Comparison of ENCODE assay signal across 18 cellular contexts in genomic region chr5:57231607-57232006, GRCh38. TPM values are rescaled to one million over a fixed set of nuclear protein-coding genes. Genes with fewer than 3 reads are reported as not detected.
DNase-seq lines count a peak whose midpoint lies in the region; ATAC-seq and TF ChIP-seq lines count a peak whose summit lies in the region.
"Had no signal": no experiment of that assay in that cellular context is flagged by ENCODE, and none has a peak within 500 bp of the region (broad histone marks: within the 10 kb centered on the region; RNA-seq: fewer than 3 reads in every experiment).

No MANE protein-coding gene starts in this region.

- no peak for DNase-seq in activated CD4-positive, CD25-positive, alpha-beta regulatory T cell (lab: John Stamatoyannopoulos, UW)
- no peak for DNase-seq in activated naive CD4-positive, alpha-beta T cell treated with anti-CD3 and anti-CD28 coated beads, Interleukin-2, amount 50 U/mL, for 72 hours (ENCODE audit: low spot score in 2 of 2)
- DNase-seq in fibroblast of the aortic adventitia (ENCODE audit: low read depth) (peak; percentile 87), NCI-H146 treated with DMSO at 0.1 percent for 48 hours (lab: John Stamatoyannopoulos, UW; ENCODE audit: unreplicated experiment) (no peak), NCI-H1105 (lab: John Stamatoyannopoulos, UW) (no peak), NCI-H526 (lab: John Stamatoyannopoulos, UW) (no peak)
- DNase-seq: activated gamma-delta T cell; CD8-positive, alpha-beta memory T cell; cerebellar nuclear complex; GM23248; hippocampal formation; NCI-H1930; NCI-H526 treated with DMSO at 0.1 percent for 48 hours; PC-3 had no signal

- H3K9me3 Mint-ChIP-seq in activated naive CD4-positive, alpha-beta T cell treated with anti-CD3 and anti-CD28 coated beads, Interleukin-2, amount 50 U/mL, for 72 hours = no peaks in the 10 kb centered on the region
- H3K9me3 Mint-ChIP-seq: CD8-positive, alpha-beta memory T cell had no signal

- H3K36me3 ChIP-seq in ACC112 (ENCODE audit: insufficient read depth, low read length) = peaks cover 40% of the 10 kb centered on the region

- TF ChIP-seq CTCF in fibroblast of the aortic adventitia (IDR thresholded peaks at IDR 0.05; ENCODE audit: insufficient read depth, low read length) = no peak

- peaks cover 18 to 45% of the 10 kb centered on the region in 2 donors for H3K36me3 Mint-ChIP-seq in activated naive CD4-positive, alpha-beta T cell treated with anti-CD3 and anti-CD28 coated beads, Interleukin-2, amount 50 U/mL, for 72 hours

- H2AFZ ChIP-seq in ACC112 (ENCODE audit: low read length, unreplicated experiment) = no peak overlapping the region
- H2AFZ ChIP-seq: GM23248 had no signal

- peaks cover 36% of the 10 kb centered on the region for H3K79me2 ChIP-seq in ACC112 (ENCODE audit: control insufficient read depth, insufficient read depth, low read length, unreplicated experiment)

- peak; percentile 43 to 46 for ATAC-seq in activated CD4-positive, CD25-positive, alpha-beta regulatory T cell treated with anti-CD3 and anti-CD28 coated beads, Interleukin-2, amount 50 U/mL, for 24 hours
- ATAC-seq in activated naive CD4-positive, alpha-beta T cell treated with anti-CD3 and anti-CD28 coated beads, Interleukin-2, amount 50 U/mL, for 72 hours = peak; percentile 20 to 40
- ATAC-seq: PC-3, SK-N-SH treated with all-trans-retinoic acid at 6 μM for 48 hours had no signal

- H3K27ac Mint-ChIP-seq in activated naive CD4-positive, alpha-beta T cell treated with anti-CD3 and anti-CD28 coated beads, Interleukin-2, amount 50 U/mL, for 72 hours = no peak overlapping the region

- H3K4me1 ChIP-seq in ACC112 (ENCODE audit: control insufficient read depth, insufficient read depth, low read length, unreplicated experiment) = peaks cover 16% of the 10 kb centered on the region
- H3K4me1 ChIP-seq: prostate gland had no signal

- peak overlapping the region; percentile 32; the same call in 1 of the 2 replicates for H3K4me3 ChIP-seq in ACC112 (ENCODE audit: low read depth, low read length)
- H3K4me3 ChIP-seq in fibroblast of the aortic adventitia (ENCODE audit: low read depth, low read length) = no peak overlapping the region
- H3K4me3 ChIP-seq: GM23248, prostate gland had no signal

- H3K27ac ChIP-seq in ACC112 (ENCODE audit: low read depth, low read length) = peak overlapping the region; percentile 65
- H3K27ac ChIP-seq: GM23248, prostate gland had no signal

- no peaks in the 10 kb centered on the region for H3K27me3 ChIP-seq in ACC112 (ENCODE audit: insufficient read depth, low read length)

RNA-seq across cellular contexts. Expression of gene GPBP1, which starts 57.7 kb away (rescaled TPM):
- 100 to 1,000 TPM in 1 of 2 donors, 10 to 100 TPM in 1; 91.7 to 108 TPM for total RNA-seq in activated naive CD4-positive, alpha-beta T cell treated with anti-CD3 and anti-CD28 coated beads, Interleukin-2, amount 50 U/mL, for 72 hours
- total RNA-seq in fibroblast of the aortic adventitia (ENCODE audit: low replicate concordance) = 73.6 and 113 TPM in 2 replicates
